ENCODE assay signal across 8 cellular contexts in genomic region chr17:74569392-74570003, GRCh38. TPM values are rescaled to one million over a fixed set of nuclear protein-coding genes. Genes with fewer than 3 reads are reported as not detected.
DNase-seq lines count a peak whose midpoint lies in the region; ATAC-seq and TF ChIP-seq lines count a peak whose summit lies in the region.

No MANE protein-coding gene starts in this region.

- ATAC-seq in stimulated activated memory B cell treated with anti-CD40 and anti-IgM and Interleukin-4, amounts not matched to agents 10 μg/mL and 1 μg/mL and 100 μg/mL, for 72 hours: no peak

- POLR2A ChIA-PET in MCF 10A (lab: Yijun Ruan, JAX): interaction anchor here (0.5 to 1.7 kb wide), 19 partner anchors 11 to 366 kb away, joined by 3 to 14 read pairs (median 4); partner anchors contain the start of genes CD300LD and FDXR

- peak overlapping the region; percentile 37 for H3K4me3 Mint-ChIP-seq in MCF 10A (ENCODE audit: unreplicated experiment)
- no peak overlapping the region for H3K4me3 Mint-ChIP-seq in stimulated activated memory B cell treated with anti-CD40 and anti-IgM and Interleukin-4, amounts not matched to agents 10 μg/mL and 1 μg/mL and 100 μg/mL, for 72 hours

- H3K4me3 ChIP-seq in breast epithelium: no peak overlapping the region
- no peak overlapping the region for H3K4me3 ChIP-seq in fibroblast of pulmonary artery (replicated peaks; ENCODE audit: low read depth, low read length)

- in situ Hi-C loops in SK-MEL-5 (cut with HindIII; ENCODE audit: low pct_unique_long_range_greater_than_20kb, low sequenced_read_pairs): no loop called here

- no peaks in the 10 kb centered on the region for H3K27me3 Mint-ChIP-seq in MCF 10A (ENCODE audit: insufficient read depth, unreplicated experiment)
- H3K27me3 Mint-ChIP-seq in stimulated activated memory B cell treated with anti-CD40 and anti-IgM and Interleukin-4, amounts not matched to agents 10 μg/mL and 1 μg/mL and 100 μg/mL, for 72 hours: peaks cover 41% of the 10 kb centered on the region

- BruUV-seq in MCF 10A (replicated peaks; lab: Mats Ljungman, UMichigan): no TSS peak

- DNase-seq in MCF 10A (ENCODE audit: unreplicated experiment): peak; percentile 100
- no peak for DNase-seq in breast epithelium (ENCODE audit: low spot score in 2 of 2)
- DNase-seq in SK-MEL-5 (ENCODE audit: low read depth, low spot score): peak; percentile 80
- DNase-seq in fibroblast of pulmonary artery (ENCODE audit: low read depth): peak; percentile 96
- DNase-seq in smooth muscle cell of the brain vasculature (ENCODE audit: low read depth, low spot score): peak; percentile 45
- DNase-seq in GM19240 (ENCODE audit: insufficient read length, low spot score): no peak
- no peak for DNase-seq in COR-L47 (lab: John Stamatoyannopoulos, UW)

- H3K36me3 Mint-ChIP-seq in MCF 10A (ENCODE audit: insufficient read depth, unreplicated experiment): no peaks in the 10 kb centered on the region
- H3K36me3 Mint-ChIP-seq in stimulated activated memory B cell treated with anti-CD40 and anti-IgM and Interleukin-4, amounts not matched to agents 10 μg/mL and 1 μg/mL and 100 μg/mL, for 72 hours: no peaks in the 10 kb centered on the region

- H3K9me3 ChIP-seq in breast epithelium: no peaks in the 10 kb centered on the region

- no peak for TF ChIP-seq POLR2A in breast epithelium (IDR thresholded peaks at IDR 0.05)

- no peaks in the 10 kb centered on the region for H3K9me3 Mint-ChIP-seq in MCF 10A (ENCODE audit: unreplicated experiment)
- no peaks in the 10 kb centered on the region for H3K9me3 Mint-ChIP-seq in stimulated activated memory B cell treated with anti-CD40 and anti-IgM and Interleukin-4, amounts not matched to agents 10 μg/mL and 1 μg/mL and 100 μg/mL, for 72 hours

- peaks cover 0 to 14% of the 10 kb centered on the region in 2 donors for H3K27me3 ChIP-seq in breast epithelium

- peaks cover 33% of the 10 kb centered on the region for H3K4me1 Mint-ChIP-seq in MCF 10A (ENCODE audit: insufficient read depth, unreplicated experiment)
- peaks cover 18% of the 10 kb centered on the region for H3K4me1 Mint-ChIP-seq in stimulated activated memory B cell treated with anti-CD40 and anti-IgM and Interleukin-4, amounts not matched to agents 10 μg/mL and 1 μg/mL and 100 μg/mL, for 72 hours

- TF ChIP-seq CTCF in MCF 10A (IDR thresholded peaks at IDR 0.05; ENCODE audit: unreplicated experiment): no peak
- TF ChIP-seq CTCF in breast epithelium (IDR thresholded peaks at IDR 0.05): no peak
- TF ChIP-seq CTCF in fibroblast of pulmonary artery (IDR thresholded peaks at IDR 0.05; ENCODE audit: low read length, missing control alignments): no peak

- H3K4me1 ChIP-seq in breast epithelium: no peaks in the 10 kb centered on the region

- CTCF ChIA-PET in MCF 10A (lab: Yijun Ruan, JAX): interaction anchor here (0.6 to 0.8 kb wide), 4 partner anchors 17 to 301 kb away, joined by 3 to 5 read pairs (median 4); no protein-coding TSS in a partner anchor

- H3K36me3 ChIP-seq in breast epithelium: no peaks in the 10 kb centered on the region

- intact Hi-C loops in MCF 10A (cut with micrococcal nuclease): loop anchor here (10.0 kb wide), 1 partner anchor 295 kb away; no protein-coding TSS in a partner anchor
- intact Hi-C loops in breast epithelium (cut with DNase I; ENCODE audit: low total_unique reads): no loop called here

- H3K27ac Mint-ChIP-seq in MCF 10A (ENCODE audit: low read depth, unreplicated experiment): peak overlapping the region; percentile 41
- H3K27ac Mint-ChIP-seq in stimulated activated memory B cell treated with anti-CD40 and anti-IgM and Interleukin-4, amounts not matched to agents 10 μg/mL and 1 μg/mL and 100 μg/mL, for 72 hours: no peak overlapping the region

- H3K27ac ChIP-seq in breast epithelium: no peak overlapping the region

RNA-seq across cellular contexts. Expression of gene CD300H, which starts 2.2 kb away (rescaled TPM):
- total RNA-seq in MCF 10A (2022) (not detected in 2 replicates), breast epithelium (1 to 10 TPM in 1 of 3 donors, not detected in 2; 1.5 TPM)
- total RNA-seq in SK-MEL-5 (2014; rRNA removed; shearing (Covaris generic)): not detected in 2 replicates
- polyA plus RNA-seq in SK-MEL-5 (2015; cell fraction: cytosol; rRNA removed): not detected in 2 replicates
- not detected in 2 replicates for polyA plus RNA-seq in SK-MEL-5 (2015; cell fraction: nucleus; rRNA removed)

RNA-seq across cellular contexts. Expression of gene CD300LD, which starts 22.6 kb away (rescaled TPM):
- total RNA-seq in MCF 10A (2022): not detected in 2 replicates
- total RNA-seq in breast epithelium: not detected
- total RNA-seq in SK-MEL-5 (2014; rRNA removed; shearing (Covaris generic)): not detected in 2 replicates
- polyA plus RNA-seq in SK-MEL-5 (2015; cell fraction: cytosol; rRNA removed): not detected in 2 replicates
- polyA plus RNA-seq in SK-MEL-5 (2015; cell fraction: nucleus; rRNA removed): not detected in 2 replicates

RNA-seq across cellular contexts. Expression of gene CD300C, which starts 23.6 kb away (rescaled TPM):
- not detected in 2 replicates for total RNA-seq in MCF 10A (2022)
- 1 to 10 TPM in 1 of 3 donors, under 1 TPM in 2; 0.33 to 2.1 (median 0.59) TPM for total RNA-seq in breast epithelium
- total RNA-seq in SK-MEL-5 (2014; rRNA removed; shearing (Covaris generic)): 0.26 TPM in 1 of 2 replicates, not detected in the other
- 0.15 and 0.89 TPM in 2 replicates for polyA plus RNA-seq in SK-MEL-5 (2015; cell fraction: cytosol; rRNA removed)
- polyA plus RNA-seq in SK-MEL-5 (2015; cell fraction: nucleus; rRNA removed): not detected in 2 replicates

RNA-seq across cellular contexts. Expression of gene CD300LB, which starts 38.2 kb away (rescaled TPM):
- not detected in 2 replicates for total RNA-seq in MCF 10A (2022)
- under 1 TPM in 2 of 3 donors, not detected in 1; 0.32 to 0.88 TPM for total RNA-seq in breast epithelium
- total RNA-seq in SK-MEL-5 (2014; rRNA removed; shearing (Covaris generic)): not detected in 2 replicates
- polyA plus RNA-seq in SK-MEL-5 (2015; cell fraction: cytosol; rRNA removed): not detected in 2 replicates
- polyA plus RNA-seq in SK-MEL-5 (2015; cell fraction: nucleus; rRNA removed): not detected in 2 replicates

RNA-seq across cellular contexts. Expression of gene CD300E, which starts 54.0 kb away (rescaled TPM):
- not detected in 2 replicates for total RNA-seq in MCF 10A (2022)
- total RNA-seq in breast epithelium: under 1 TPM; under 0.01 to 0.32 (median 0.29) TPM
- not detected in 2 replicates for total RNA-seq in SK-MEL-5 (2014; rRNA removed; shearing (Covaris generic))
- not detected in 2 replicates for polyA plus RNA-seq in SK-MEL-5 (2015; cell fraction: cytosol; rRNA removed)
- polyA plus RNA-seq in SK-MEL-5 (2015; cell fraction: nucleus; rRNA removed): not detected in 2 replicates

Comparison
In these comparisons a context has a peak if more than half of its experiments do, and no peak if none do; other contexts are left out.
1. DNase-seq: peak in MCF 10A (single experiment), SK-MEL-5 (single experiment), fibroblast of pulmonary artery (single experiment) and smooth muscle cell of the brain vasculature (single experiment); none in breast epithelium (0 of 2), GM19240 (single experiment) and COR-L47 (single experiment).